Comparison of ENCODE assay signal across 1 cellular context in genomic region chr20:51444922-51445438, GRCh38.
TF ChIP-seq lines count a peak whose summit lies in the region.

No MANE protein-coding gene starts in this region.

TF ChIP-seq in SK-N-SH, 30 proteins besides CTCF, POLR2A, EP300 and RAD21 (continued from another document):
- TF ChIP-seq, protein P1, sequence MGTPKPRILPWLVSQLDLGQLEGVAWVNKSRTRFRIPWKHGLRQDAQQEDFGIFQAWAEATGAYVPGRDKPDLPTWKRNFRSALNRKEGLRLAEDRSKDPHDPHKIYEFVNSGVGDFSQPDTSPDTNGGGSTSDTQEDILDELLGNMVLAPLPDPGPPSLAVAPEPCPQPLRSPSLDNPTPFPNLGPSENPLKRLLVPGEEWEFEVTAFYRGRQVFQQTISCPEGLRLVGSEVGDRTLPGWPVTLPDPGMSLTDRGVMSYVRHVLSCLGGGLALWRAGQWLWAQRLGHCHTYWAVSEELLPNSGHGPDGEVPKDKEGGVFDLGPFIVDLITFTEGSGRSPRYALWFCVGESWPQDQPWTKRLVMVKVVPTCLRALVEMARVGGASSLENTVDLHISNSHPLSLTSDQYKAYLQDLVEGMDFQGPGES (IDR thresholded peaks at IDR 0.05; ENCODE audit: low read depth, low read length) = no peak
- no peak for TF ChIP-seq MEF2A (IDR thresholded peaks at IDR 0.05; ENCODE audit: borderline replicate concordance, low read depth)
- TF ChIP-seq GATA2 (CRISPR knock-in tag; IDR thresholded peaks at IDR 0.05) = no peak
- no peak for TF ChIP-seq JUND (IDR thresholded peaks at IDR 0.05)
